1 cellular context compared by ENCODE assay signal in the genomic region with DNA sequence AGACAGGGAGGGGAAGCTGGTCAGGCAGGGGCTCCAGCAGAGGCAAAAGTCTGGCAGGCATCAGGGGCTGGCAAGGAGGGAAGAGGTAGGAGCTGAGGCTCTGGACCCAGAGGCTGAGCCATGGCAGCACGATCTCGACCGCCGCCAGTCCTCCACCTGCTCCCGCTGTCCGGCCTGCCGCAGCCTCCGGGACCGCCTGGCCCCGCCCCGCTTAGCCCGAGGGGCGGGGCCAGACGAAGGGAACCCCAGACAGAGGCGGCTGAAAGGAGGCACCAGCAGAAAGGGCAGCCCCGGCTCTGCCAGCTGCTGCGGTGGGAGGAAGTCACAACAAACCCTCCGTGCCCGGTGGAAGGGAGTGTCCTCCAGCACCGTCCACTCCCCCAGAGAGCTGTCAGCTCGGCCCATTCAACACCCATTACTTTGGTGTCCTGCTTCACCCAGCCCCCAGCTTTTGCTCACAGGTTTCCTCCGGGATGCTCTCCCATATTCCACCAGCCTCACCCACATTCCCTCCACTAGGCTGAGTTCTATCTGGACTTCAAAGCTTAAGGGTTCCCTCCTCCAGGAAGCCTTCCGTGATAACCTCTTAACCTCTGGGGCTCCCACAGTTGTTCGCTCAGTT.
TF ChIP-seq lines count a peak whose summit lies in the region.

A gene with protein sequence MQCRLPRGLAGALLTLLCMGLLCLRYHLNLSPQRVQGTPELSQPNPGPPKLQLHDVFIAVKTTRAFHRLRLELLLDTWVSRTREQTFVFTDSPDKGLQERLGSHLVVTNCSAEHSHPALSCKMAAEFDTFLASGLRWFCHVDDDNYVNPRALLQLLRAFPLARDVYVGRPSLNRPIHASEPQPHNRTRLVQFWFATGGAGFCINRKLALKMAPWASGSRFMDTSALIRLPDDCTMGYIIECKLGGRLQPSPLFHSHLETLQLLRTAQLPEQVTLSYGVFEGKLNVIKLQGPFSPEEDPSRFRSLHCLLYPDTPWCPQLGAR (minus strand): TSS at position 161 of the 622 bp plus-strand sequence. CDS start 207 bp downstream, outside the sequence.

TF ChIP-seq in H1, 55 proteins besides CTCF, POLR2A, EP300 and RAD21 (continued from another document):
- TF ChIP-seq, protein P1, sequence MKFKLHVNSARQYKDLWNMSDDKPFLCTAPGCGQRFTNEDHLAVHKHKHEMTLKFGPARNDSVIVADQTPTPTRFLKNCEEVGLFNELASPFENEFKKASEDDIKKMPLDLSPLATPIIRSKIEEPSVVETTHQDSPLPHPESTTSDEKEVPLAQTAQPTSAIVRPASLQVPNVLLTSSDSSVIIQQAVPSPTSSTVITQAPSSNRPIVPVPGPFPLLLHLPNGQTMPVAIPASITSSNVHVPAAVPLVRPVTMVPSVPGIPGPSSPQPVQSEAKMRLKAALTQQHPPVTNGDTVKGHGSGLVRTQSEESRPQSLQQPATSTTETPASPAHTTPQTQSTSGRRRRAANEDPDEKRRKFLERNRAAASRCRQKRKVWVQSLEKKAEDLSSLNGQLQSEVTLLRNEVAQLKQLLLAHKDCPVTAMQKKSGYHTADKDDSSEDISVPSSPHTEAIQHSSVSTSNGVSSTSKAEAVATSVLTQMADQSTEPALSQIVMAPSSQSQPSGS (IDR thresholded peaks at IDR 0.05; ENCODE audit: low read length) = no peak
